ENCODE assay signal across 13 cellular contexts in the genomic region with DNA sequence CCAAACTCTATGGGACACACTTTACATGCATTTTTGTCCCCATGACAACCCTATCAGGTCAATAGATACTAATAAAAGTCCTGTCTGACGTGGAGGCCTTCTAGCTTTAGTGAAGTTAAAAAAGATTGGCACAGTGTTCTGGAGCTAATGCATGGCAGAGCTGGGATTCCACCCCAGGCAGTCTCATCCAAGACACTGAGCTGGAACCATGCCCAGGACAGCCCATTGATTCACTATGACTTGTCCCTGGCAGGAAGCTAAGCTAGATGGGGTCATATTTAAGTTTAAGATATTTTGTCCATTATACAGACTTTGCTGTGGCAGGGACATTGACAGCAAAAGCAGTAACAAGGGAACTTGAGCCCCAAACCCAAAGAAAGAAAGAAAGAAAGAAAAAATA. TPM values are rescaled to one million over a fixed set of nuclear protein-coding genes. Genes with fewer than 3 reads are reported as not detected.
DNase-seq lines count a peak whose midpoint lies in the region; ATAC-seq and TF ChIP-seq lines count a peak whose summit lies in the region.
"Had no signal": no experiment of that assay in that cellular context is flagged by ENCODE, and none has a peak within 500 bp of the region (broad histone marks: within the 10 kb centered on the region; RNA-seq: fewer than 3 reads in every experiment).

No MANE protein-coding gene starts in this region.

- peaks cover 1% of the 10 kb centered on the region; the same call in 1 of the 2 replicates for H3K27me3 Mint-ChIP-seq in HFFc6 (ENCODE audit: insufficient read depth)

- peak overlapping the region; percentile 74 for H3K27ac Mint-ChIP-seq in HFFc6

- H3K4me1 ChIP-seq in RWPE2 (ENCODE audit: insufficient read depth, poor library complexity, severe bottlenecking), result peaks cover 20% of the 10 kb centered on the region
- H3K4me1 ChIP-seq: BLaER1 treated with 17β-estradiol and CSF1 and Interleukin-3, amounts not matched to agents 10 nM and 100 nM; colonic mucosa had no signal

- H3K27me3 ChIP-seq in RWPE2 (ENCODE audit: insufficient read depth, poor library complexity, severe bottlenecking), result no peaks in the 10 kb centered on the region
- H3K27me3 ChIP-seq: BLaER1 treated with 17β-estradiol and CSF1 and Interleukin-3, amounts not matched to agents 10 nM and 100 nM; colonic mucosa had no signal

- no peaks in the 10 kb centered on the region for H3K9me3 ChIP-seq in RWPE2 (ENCODE audit: severe bottlenecking)
- H3K9me3 ChIP-seq: colonic mucosa had no signal

- H3K4me3 ChIP-seq in RWPE2 (ENCODE audit: severe bottlenecking) (no peak overlapping the region), fibroblast of mammary gland (ENCODE audit: control insufficient read depth, low read depth, low read length) (no peak overlapping the region)
- H3K4me3 ChIP-seq: BLaER1 treated with 17β-estradiol and CSF1 and Interleukin-3, amounts not matched to agents 10 nM and 100 nM; colonic mucosa had no signal

- H3K36me3 Mint-ChIP-seq in HFFc6 (ENCODE audit: low read depth), result 0 out of 2 replicates have a peak, but pooled peaks cover 3% of the 10 kb centered on the region

- DNase-seq in A172 (ENCODE audit: low spot score), result peak; percentile 57
- peak; percentile 88 for DNase-seq in HFFc6
- peak; percentile 94 for DNase-seq in RWPE2 (ENCODE audit: low spot score)
- peak; percentile 91 for DNase-seq in fibroblast of mammary gland (ENCODE audit: low read depth)
- DNase-seq in SIG-M5 treated with dmso at 0.1 percent for 504 hours (lab: John Stamatoyannopoulos, UW; ENCODE audit: unreplicated experiment), result no peak
- no peak for DNase-seq in GM10266 (ENCODE audit: extremely low spot score)
- no peak for DNase-seq in NCI-H748 treated with DMSO at 0.1 percent for 48 hours (lab: John Stamatoyannopoulos, UW)
- no peak for DNase-seq in DMS153 (lab: John Stamatoyannopoulos, UW)
- DNase-seq: colonic mucosa; NCI-H1436; small intestine; stimulated activated CD8-positive, alpha-beta memory T cell treated with anti-CD3 and anti-CD28 coated beads, Interleukin-4, amount 100 ng/mL, for 48 hours had no signal

- H3K9me3 Mint-ChIP-seq in HFFc6, result no peaks in the 10 kb centered on the region; the same call in none of the 2 replicates

- peak overlapping the region; percentile 84 for H3K27ac ChIP-seq in RWPE2 (ENCODE audit: poor library complexity, severe bottlenecking)
- H3K27ac ChIP-seq: BLaER1 treated with 17β-estradiol and CSF1 and Interleukin-3, amounts not matched to agents 10 nM and 100 nM; colonic mucosa had no signal

- no peak for TF ChIP-seq CTCF in HFFc6 (IDR thresholded peaks at IDR 0.05)
- no peak for TF ChIP-seq CTCF in RWPE2 (IDR thresholded peaks at IDR 0.05; ENCODE audit: poor library complexity, severe bottlenecking)
- no peak for TF ChIP-seq CTCF in fibroblast of mammary gland (conservative IDR thresholded peaks at IDR 0.05; ENCODE audit: control insufficient read depth, insufficient read depth, low read depth, low read length)
- no peak for TF ChIP-seq CTCF in GM10266 (IDR thresholded peaks at IDR 0.05; ENCODE audit: control insufficient read depth, insufficient read depth, low read depth, missing control alignments)

- H3K4me1 Mint-ChIP-seq in HFFc6 (ENCODE audit: low read depth), result peaks cover 16% of the 10 kb centered on the region

- no peaks in the 10 kb centered on the region for H3K36me3 ChIP-seq in RWPE2 (ENCODE audit: low read depth)
- H3K36me3 ChIP-seq: BLaER1 treated with 17β-estradiol and CSF1 and Interleukin-3, amounts not matched to agents 10 nM and 100 nM; colonic mucosa had no signal

- peak; percentile 92 for ATAC-seq in RWPE2 (ENCODE audit: low read depth)

- peak overlapping the region; percentile 18; the same call in 1 of the 2 replicates for H3K4me3 Mint-ChIP-seq in HFFc6

RNA-seq across cellular contexts. Expression of a gene that starts 28.1 kb away (rescaled TPM):
- total RNA-seq in A172 (2014; rRNA removed; shearing (Covaris generic)), result 0.14 and 1.5 TPM in 2 replicates
- 1 to 10 TPM in 1 of 6 experiments, under 1 TPM in 3, not detected in 2; 0.38 to 1.2 (median 0.62) TPM for total RNA-seq in HFFc6 (2021; fragmentation: NEBNext Ultra II Directional; extraction: Animal tissue kit (Norgen Biotek cat#: 25700))

RNA-seq across cellular contexts. Expression of a gene that starts 28.5 kb away (rescaled TPM):
- 1.4 and 1.7 TPM in 2 replicates for total RNA-seq in A172 (2014; rRNA removed; shearing (Covaris generic))
- 1 to 10 TPM in 4 of 6 experiments, under 1 TPM in 2; 0.36 to 7.3 (median 7.0) TPM for total RNA-seq in HFFc6 (2021; fragmentation: NEBNext Ultra II Directional; extraction: Animal tissue kit (Norgen Biotek cat#: 25700))

Comparison
In these comparisons a context has a peak if more than half of its experiments do, and no peak if none do; other contexts are left out.
1. DNase-seq: peak in A172 (single experiment), HFFc6 (single experiment), RWPE2 (single experiment) and fibroblast of mammary gland (single experiment); none in SIG-M5 treated with dmso at 0.1 percent for 504 hours (single experiment), GM10266 (single experiment), NCI-H748 treated with DMSO at 0.1 percent for 48 hours (single experiment) and DMS153 (single experiment).